In the genomic region with DNA sequence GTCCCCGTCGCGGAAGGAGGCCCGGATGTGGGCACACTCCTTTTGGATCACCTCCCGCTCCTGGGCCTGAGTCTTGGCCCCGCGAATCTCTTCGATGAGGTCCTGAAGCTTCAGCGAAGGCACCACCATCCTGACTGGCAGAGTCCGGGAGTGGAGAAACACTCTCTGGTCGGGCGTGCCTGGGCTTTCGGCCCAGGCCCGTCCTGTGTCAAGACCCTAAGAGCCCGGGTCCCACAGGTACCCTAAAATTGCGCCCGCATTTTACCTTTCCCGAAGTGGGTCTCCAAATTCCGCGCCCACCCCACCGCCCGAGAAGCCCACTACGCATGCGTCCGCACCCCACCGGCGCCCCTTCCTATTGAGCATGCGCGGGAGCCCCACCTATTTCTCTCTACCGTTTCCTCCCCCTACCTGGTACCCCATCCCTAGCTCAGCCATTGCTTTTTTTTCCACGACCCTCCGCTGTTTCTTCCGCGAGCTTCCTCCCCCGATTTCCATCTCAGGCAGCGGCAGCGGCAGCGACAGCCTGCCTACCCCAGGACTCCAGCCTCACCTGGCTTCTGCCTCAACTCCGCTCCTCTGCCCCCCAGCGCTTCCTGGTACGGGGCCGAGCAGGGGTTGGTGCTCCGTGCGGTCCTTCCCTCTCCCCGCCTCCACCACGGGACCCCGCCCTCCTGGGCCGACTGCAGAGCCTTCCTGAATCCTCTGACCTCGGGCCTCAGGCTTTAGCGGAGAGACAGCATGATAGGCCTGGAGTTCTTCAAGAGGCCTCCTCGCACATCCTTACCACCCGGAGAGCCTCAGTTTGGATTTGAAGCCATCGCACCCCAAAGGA, we compare ENCODE assay signal across 8 cellular contexts. TPM values are rescaled to one million over a fixed set of nuclear protein-coding genes. Genes with fewer than 3 reads are reported as not detected.
DNase-seq lines count a peak whose midpoint lies in the region; ATAC-seq and TF ChIP-seq lines count a peak whose summit lies in the region.

A gene with protein sequence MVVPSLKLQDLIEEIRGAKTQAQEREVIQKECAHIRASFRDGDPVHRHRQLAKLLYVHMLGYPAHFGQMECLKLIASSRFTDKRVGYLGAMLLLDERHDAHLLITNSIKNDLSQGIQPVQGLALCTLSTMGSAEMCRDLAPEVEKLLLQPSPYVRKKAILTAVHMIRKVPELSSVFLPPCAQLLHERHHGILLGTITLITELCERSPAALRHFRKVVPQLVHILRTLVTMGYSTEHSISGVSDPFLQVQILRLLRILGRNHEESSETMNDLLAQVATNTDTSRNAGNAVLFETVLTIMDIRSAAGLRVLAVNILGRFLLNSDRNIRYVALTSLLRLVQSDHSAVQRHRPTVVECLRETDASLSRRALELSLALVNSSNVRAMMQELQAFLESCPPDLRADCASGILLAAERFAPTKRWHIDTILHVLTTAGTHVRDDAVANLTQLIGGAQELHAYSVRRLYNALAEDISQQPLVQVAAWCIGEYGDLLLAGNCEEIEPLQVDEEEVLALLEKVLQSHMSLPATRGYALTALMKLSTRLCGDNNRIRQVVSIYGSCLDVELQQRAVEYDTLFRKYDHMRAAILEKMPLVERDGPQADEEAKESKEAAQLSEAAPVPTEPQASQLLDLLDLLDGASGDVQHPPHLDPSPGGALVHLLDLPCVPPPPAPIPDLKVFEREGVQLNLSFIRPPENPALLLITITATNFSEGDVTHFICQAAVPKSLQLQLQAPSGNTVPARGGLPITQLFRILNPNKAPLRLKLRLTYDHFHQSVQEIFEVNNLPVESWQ (minus strand): TSS at position 606 of the 835 bp plus-strand sequence. CDS start 477 bp downstream, at position 129.

- H3K36me3 Mint-ChIP-seq in activated CD8-positive, alpha-beta memory T cell treated with anti-CD3 and anti-CD28 coated beads, Interleukin-2, amount 10 ng/mL, durations not matched to agents 7 days and 5 days: peaks cover 25% of the 10 kb centered on the region
- peaks cover 6% of the 10 kb centered on the region for H3K36me3 Mint-ChIP-seq in mesothelial cell of epicardium

- TF ChIP-seq CTCF in mesothelial cell of epicardium (IDR thresholded peaks at IDR 0.05; ENCODE audit: unreplicated experiment): no peak

- DNase-seq in COLO668 (lab: John Stamatoyannopoulos, UW; ENCODE audit: unreplicated experiment) (peak; percentile 94), HT1080 (ENCODE audit: low read depth) (peak; percentile 86), NOMO-1 treated with dmso at 0.1 percent for 144 hours (lab: John Stamatoyannopoulos, UW; ENCODE audit: unreplicated experiment) (peak; percentile 80), mesothelial cell of epicardium (ENCODE audit: low spot score in 2 of 2, unreplicated experiment in 2 of 2) (peak; percentile 63 to 86)
- DNase-seq in activated CD8-positive, alpha-beta memory T cell treated with anti-CD3 and anti-CD28 coated beads, Interleukin-2, amount 10 ng/mL, durations not matched to agents 7 days and 5 days: peak; percentile 94
- peak; percentile 59 to 68 for DNase-seq in stimulated activated CD8-positive, alpha-beta memory T cell treated with anti-CD3 and anti-CD28 coated beads, Interleukin-4, amount 100 ng/mL, for 1 hour (ENCODE audit: low read depth in 2 of 2, low spot score in 1 of 2)

- H3K27ac Mint-ChIP-seq in activated CD8-positive, alpha-beta memory T cell treated with anti-CD3 and anti-CD28 coated beads, Interleukin-2, amount 10 ng/mL, durations not matched to agents 7 days and 5 days: peak within 1 kb of the TSS; percentile 96
- peak within 1 kb of the TSS; percentile 99 for H3K27ac Mint-ChIP-seq in mesothelial cell of epicardium

- no peaks in the 10 kb centered on the region for H3K27me3 Mint-ChIP-seq in activated CD8-positive, alpha-beta memory T cell treated with anti-CD3 and anti-CD28 coated beads, Interleukin-2, amount 10 ng/mL, durations not matched to agents 7 days and 5 days
- H3K27me3 Mint-ChIP-seq in mesothelial cell of epicardium (ENCODE audit: low read depth): peaks cover 11% of the 10 kb centered on the region

- H3K4me1 Mint-ChIP-seq in activated CD8-positive, alpha-beta memory T cell treated with anti-CD3 and anti-CD28 coated beads, Interleukin-2, amount 10 ng/mL, durations not matched to agents 7 days and 5 days: peaks cover 39% of the 10 kb centered on the region
- peaks cover 33% of the 10 kb centered on the region for H3K4me1 Mint-ChIP-seq in mesothelial cell of epicardium

- in situ Hi-C loops in endometrial microvascular endothelial cells (cut with HindIII; ENCODE audit: inconsistent ontology term, low pct_unique_long_range_greater_than_20kb, low sequenced_read_pairs): no loop called here

- ATAC-seq in GM19468 (IDR thresholded peaks at IDR 0.05; ENCODE audit: extremely low read depth, unreplicated experiment): peak; percentile 48
- ATAC-seq in activated CD8-positive, alpha-beta memory T cell treated with anti-CD3 and anti-CD28 coated beads, Interleukin-2, amount 10 ng/mL, durations not matched to agents 7 days and 5 days: peak; percentile 98

- no peaks in the 10 kb centered on the region for H3K9me3 Mint-ChIP-seq in activated CD8-positive, alpha-beta memory T cell treated with anti-CD3 and anti-CD28 coated beads, Interleukin-2, amount 10 ng/mL, durations not matched to agents 7 days and 5 days (ENCODE audit: low read depth)
- no peaks in the 10 kb centered on the region for H3K9me3 Mint-ChIP-seq in mesothelial cell of epicardium

- peak within 1 kb of the TSS; percentile 95 for H3K4me3 Mint-ChIP-seq in activated CD8-positive, alpha-beta memory T cell treated with anti-CD3 and anti-CD28 coated beads, Interleukin-2, amount 10 ng/mL, durations not matched to agents 7 days and 5 days
- peak within 1 kb of the TSS; percentile 100 for H3K4me3 Mint-ChIP-seq in mesothelial cell of epicardium

- CTCF ChIA-PET in activated CD8-positive, alpha-beta memory T cell treated with anti-CD3 and anti-CD28 coated beads, Interleukin-2, amount 10 ng/mL, durations not matched to agents 7 days and 5 days (lab: Charles Lee): interaction anchor here (0.6 to 1.3 kb wide), 8 partner anchors 8 to 268 kb away, joined by 3 to 11 read pairs (median 3); a partner anchor contains a TSS

RNA-seq across cellular contexts. Expression of the gene that starts here (rescaled TPM):
- 26.5 and 31.5 TPM in 2 replicates for total RNA-seq in HT1080 (2014; rRNA removed; shearing (Covaris generic))
- 15.8 and 19.8 TPM in 2 replicates for polyA plus RNA-seq in HT1080 (2015; cell fraction: cytosol; rRNA removed)
- polyA plus RNA-seq in HT1080 (2015; cell fraction: nucleus; rRNA removed): 226 and 244 TPM in 2 replicates
- total RNA-seq in activated CD8-positive, alpha-beta memory T cell treated with anti-CD3 and anti-CD28 coated beads, Interleukin-2, amount 10 ng/mL, durations not matched to agents 7 days and 5 days: 100 to 1,000 TPM; 222 to 294 TPM
- total RNA-seq in endometrial microvascular endothelial cells (ENCODE audit: inconsistent ontology term): 18.0 TPM
- total RNA-seq in mesothelial cell of epicardium: 268 to 271 TPM (median 269 TPM) in 3 replicates

Comparison
In these comparisons a context has a peak if more than half of its experiments do, and no peak if none do; other contexts are left out.
1. Peak in every context shown above with its lines: DNase-seq and ATAC-seq.